23 cellular contexts compared by ENCODE assay signal in the genomic region with DNA sequence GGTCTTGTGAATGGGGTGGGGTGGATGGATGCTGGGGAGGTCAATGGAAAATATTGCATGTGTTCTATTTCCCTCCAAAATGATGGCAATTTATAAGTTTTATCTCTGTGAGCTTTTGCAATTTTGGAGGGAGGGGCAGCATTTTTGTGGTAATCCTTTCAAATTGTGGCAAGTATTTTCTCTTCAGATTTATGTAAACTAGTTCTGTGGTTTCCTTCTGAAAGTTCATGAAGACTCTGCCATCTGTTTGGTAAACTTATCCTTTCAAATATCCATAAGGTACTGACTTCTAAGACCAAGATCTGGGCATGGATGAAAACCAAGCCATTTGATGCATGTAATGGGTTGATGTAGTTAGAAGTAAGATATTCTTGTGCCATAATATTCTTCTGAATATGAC.
DNase-seq lines count a peak whose midpoint lies in the region; ATAC-seq and TF ChIP-seq lines count a peak whose summit lies in the region.
"Had no signal": no experiment of that assay in that cellular context is flagged by ENCODE, and none has a peak within 500 bp of the region (broad histone marks: within the 10 kb centered on the region; RNA-seq: fewer than 3 reads in every experiment).

No MANE protein-coding gene starts in this region.

- no peaks in the 10 kb centered on the region for H3K9me3 Mint-ChIP-seq in HFFc6
- H3K9me3 Mint-ChIP-seq in stimulated activated memory B cell treated with anti-CD40 and anti-IgM and Interleukin-4, amounts not matched to agents 10 μg/mL and 1 μg/mL and 100 μg/mL, for 72 hours: peaks cover 3% of the 10 kb centered on the region
- H3K9me3 Mint-ChIP-seq: CD4-positive, alpha-beta T cell; nephron progenitor cell; T-helper 1 cell treated with Interleukin-12 subunit alpha and Interleukin-12 subunit beta and Interleukin-4 antibody, amounts not matched to agents 30 μg/mL and 1 μg/mL, for 36 hours had no signal

- H3K27me3 Mint-ChIP-seq in HFFc6 (ENCODE audit: insufficient read depth): no peaks in the 10 kb centered on the region
- H3K27me3 Mint-ChIP-seq in stimulated activated memory B cell treated with anti-CD40 and anti-IgM and Interleukin-4, amounts not matched to agents 10 μg/mL and 1 μg/mL and 100 μg/mL, for 72 hours: no peaks in the 10 kb centered on the region
- H3K27me3 Mint-ChIP-seq: CD4-positive, alpha-beta T cell; IgD-negative memory B cell had no signal

- ATAC-seq in SK-N-SH treated with all-trans-retinoic acid at 6 μM for 48 hours: no peak
- no peak for ATAC-seq in stimulated activated memory B cell treated with anti-CD40 and anti-IgM and Interleukin-4, amounts not matched to agents 10 μg/mL and 1 μg/mL and 100 μg/mL, for 72 hours
- ATAC-seq: activated CD8-positive, alpha-beta T cell treated with anti-CD3 and anti-CD28 coated beads, Interleukin-2, amount 10 ng/mL, durations not matched to agents 7 days and 5 days; activated naive CD4-positive, alpha-beta T cell treated with anti-CD3 and anti-CD28 coated beads, Interleukin-2, amount 50 U/mL, for 72 hours had no signal

- no peak overlapping the region for H3K4me3 ChIP-seq in fibroblast of pulmonary artery (replicated peaks; ENCODE audit: low read depth, low read length)
- H3K4me3 ChIP-seq: cardiac muscle cell, esophagus muscularis mucosa, thoracic aorta had no signal

- H3K4me3 Mint-ChIP-seq in HFFc6: peak overlapping the region; percentile 59
- H3K4me3 Mint-ChIP-seq in stimulated activated memory B cell treated with anti-CD40 and anti-IgM and Interleukin-4, amounts not matched to agents 10 μg/mL and 1 μg/mL and 100 μg/mL, for 72 hours: no peak overlapping the region
- H3K4me3 Mint-ChIP-seq: activated CD8-positive, alpha-beta T cell treated with anti-CD3 and anti-CD28 coated beads, Interleukin-2, amount 10 ng/mL, durations not matched to agents 7 days and 5 days; CD4-positive, alpha-beta T cell; IgD-negative memory B cell; nephron progenitor cell; T-helper 1 cell treated with Interleukin-12 subunit alpha and Interleukin-12 subunit beta and Interleukin-4 antibody, amounts not matched to agents 30 μg/mL and 1 μg/mL, for 36 hours; WTC11 had no signal

- H3K27ac Mint-ChIP-seq in HFFc6: peak overlapping the region; percentile 85
- no peak overlapping the region for H3K27ac Mint-ChIP-seq in stimulated activated memory B cell treated with anti-CD40 and anti-IgM and Interleukin-4, amounts not matched to agents 10 μg/mL and 1 μg/mL and 100 μg/mL, for 72 hours
- H3K27ac Mint-ChIP-seq: activated CD8-positive, alpha-beta T cell treated with anti-CD3 and anti-CD28 coated beads, Interleukin-2, amount 10 ng/mL, durations not matched to agents 7 days and 5 days; activated naive CD4-positive, alpha-beta T cell treated with anti-CD3 and anti-CD28 coated beads, Interleukin-2, amount 50 U/mL, for 72 hours; CD4-positive, alpha-beta T cell; IgD-negative memory B cell; nephron progenitor cell; T-helper 1 cell treated with Interleukin-12 subunit alpha and Interleukin-12 subunit beta and Interleukin-4 antibody, amounts not matched to agents 30 μg/mL and 1 μg/mL, for 36 hours; WTC11 had no signal

- no peak for TF ChIP-seq CTCF in HFFc6 (IDR thresholded peaks at IDR 0.05)
- TF ChIP-seq CTCF in fibroblast of pulmonary artery (IDR thresholded peaks at IDR 0.05; ENCODE audit: low read length, missing control alignments): no peak

- no peaks in the 10 kb centered on the region for H3K36me3 Mint-ChIP-seq in HFFc6 (ENCODE audit: low read depth)
- no peaks in the 10 kb centered on the region for H3K36me3 Mint-ChIP-seq in stimulated activated memory B cell treated with anti-CD40 and anti-IgM and Interleukin-4, amounts not matched to agents 10 μg/mL and 1 μg/mL and 100 μg/mL, for 72 hours
- H3K36me3 Mint-ChIP-seq: activated naive CD4-positive, alpha-beta T cell treated with anti-CD3 and anti-CD28 coated beads, Interleukin-2, amount 50 U/mL, for 72 hours; WTC11 had no signal

- H3K4me1 Mint-ChIP-seq in HFFc6 (ENCODE audit: low read depth): peaks cover 65% of the 10 kb centered on the region
- no peaks in the 10 kb centered on the region for H3K4me1 Mint-ChIP-seq in stimulated activated memory B cell treated with anti-CD40 and anti-IgM and Interleukin-4, amounts not matched to agents 10 μg/mL and 1 μg/mL and 100 μg/mL, for 72 hours

- DNase-seq in A172 (ENCODE audit: low spot score) (peak; percentile 46), HFFc6 (no peak), fibroblast of pulmonary artery (ENCODE audit: low read depth) (peak; percentile 11), hepatic stellate cell (ENCODE audit: low spot score) (no peak), anterior cingulate cortex (lab: John Stamatoyannopoulos, UW) (no peak)
- no peak for DNase-seq in NK-92 treated with Interleukin-12 subunit alpha and Interleukin-12 subunit beta, amount 100 ng/mL, for 24 hours (lab: John Stamatoyannopoulos, UW)
- DNase-seq: 8988T; activated CD8-positive, alpha-beta T cell treated with anti-CD3 and anti-CD28 coated beads, Interleukin-2, amount 10 ng/mL, durations not matched to agents 7 days and 5 days; activated T-cell treated with anti-CD3 and anti-CD28 coated beads, Interleukin-2, amount 50 U/mL, for 48 hours; CD4-positive, alpha-beta T cell; hypothalamus; kidney glomerular epithelial cell; NCI-H2029; nephron progenitor cell had no signal

TF ChIP-seq in SK-N-SH treated with all-trans-retinoic acid at 6 μM for 48 hours, 23 proteins besides CTCF, POLR2A, EP300 and RAD21:
- no peak for TF ChIP-seq CSDC2 (CRISPR knock-in tag; IDR thresholded peaks at IDR 0.05)
- TF ChIP-seq, protein P1, sequence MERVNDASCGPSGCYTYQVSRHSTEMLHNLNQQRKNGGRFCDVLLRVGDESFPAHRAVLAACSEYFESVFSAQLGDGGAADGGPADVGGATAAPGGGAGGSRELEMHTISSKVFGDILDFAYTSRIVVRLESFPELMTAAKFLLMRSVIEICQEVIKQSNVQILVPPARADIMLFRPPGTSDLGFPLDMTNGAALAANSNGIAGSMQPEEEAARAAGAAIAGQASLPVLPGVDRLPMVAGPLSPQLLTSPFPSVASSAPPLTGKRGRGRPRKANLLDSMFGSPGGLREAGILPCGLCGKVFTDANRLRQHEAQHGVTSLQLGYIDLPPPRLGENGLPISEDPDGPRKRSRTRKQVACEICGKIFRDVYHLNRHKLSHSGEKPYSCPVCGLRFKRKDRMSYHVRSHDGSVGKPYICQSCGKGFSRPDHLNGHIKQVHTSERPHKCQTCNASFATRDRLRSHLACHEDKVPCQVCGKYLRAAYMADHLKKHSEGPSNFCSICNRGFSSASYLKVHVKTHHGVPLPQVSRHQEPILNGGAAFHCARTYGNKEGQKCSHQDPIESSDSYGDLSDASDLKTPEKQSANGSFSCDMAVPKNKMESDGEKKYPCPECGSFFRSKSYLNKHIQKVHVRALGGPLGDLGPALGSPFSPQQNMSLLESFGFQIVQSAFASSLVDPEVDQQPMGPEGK (CRISPR knock-in tag; IDR thresholded peaks at IDR 0.05; ENCODE audit: borderline replicate concordance): peak; percentile 91; the same call in 1 of the 2 replicates

Comparison
In these comparisons a context has a peak if more than half of its experiments do, and no peak if none do; other contexts are left out.
1. DNase-seq: peak in A172 (single experiment) and fibroblast of pulmonary artery (single experiment); none in HFFc6 (single experiment), hepatic stellate cell (single experiment), NK-92 treated with Interleukin-12 subunit alpha and Interleukin-12 subunit beta, amount 100 ng/mL, for 24 hours (single experiment) and anterior cingulate cortex (0 of 58).